In genomic region chr10:7304110-7304509, GRCh38 we compare ENCODE assay signal across 17 cellular contexts.
"Had no signal": no experiment of that assay in that cellular context is flagged by ENCODE, and none has a peak within 500 bp of the region (broad histone marks: within the 10 kb centered on the region; RNA-seq: fewer than 3 reads in every experiment).

No MANE protein-coding gene starts in this region.

- H3K36me3 ChIP-seq: brain microvascular endothelial cell, cardiac muscle cell had no signal

- H3K27me3 ChIP-seq: brain microvascular endothelial cell, cardiac muscle cell had no signal

- H3K4me3 Mint-ChIP-seq: activated CD4-positive, alpha-beta memory T cell treated with anti-CD3 and anti-CD28 coated beads, Interleukin-2, amount 10 ng/mL, durations not matched to agents 7 days and 5 days; activated CD4-positive, alpha-beta T cell treated with anti-CD3 and anti-CD28 coated beads for 36 hours; activated T-cell treated with anti-CD3 and anti-CD28 coated beads, Interleukin-2, amount 50 U/mL, for 72 hours had no signal

- H3K27ac ChIP-seq: brain microvascular endothelial cell, cardiac muscle cell, VCaP had no signal

- ATAC-seq: activated CD4-positive, alpha-beta T cell treated with anti-CD3 and anti-CD28 coated beads for 36 hours; activated naive CD4-positive, alpha-beta T cell treated with anti-CD3 and anti-CD28 coated beads, Interleukin-2, amount 50 U/mL, for 72 hours; activated T-cell treated with anti-CD3 and anti-CD28 coated beads, Interleukin-2, amount 50 U/mL, for 72 hours had no signal

- H3K4me1 Mint-ChIP-seq: activated CD4-positive, alpha-beta memory T cell treated with anti-CD3 and anti-CD28 coated beads, Interleukin-2, amount 10 ng/mL, durations not matched to agents 7 days and 5 days had no signal

- DNase-seq: activated CD4-positive, alpha-beta memory T cell treated with anti-CD3 and anti-CD28 coated beads, Interleukin-2, amount 10 ng/mL, durations not matched to agents 7 days and 5 days; activated CD4-positive, alpha-beta T cell treated with anti-CD3 and anti-CD28 coated beads for 36 hours; activated CD4-positive, alpha-beta T cell treated with anti-CD3 and anti-CD28 coated beads, Interleukin-2, amount 50 U/mL, for 1 hour; activated T-cell treated with anti-CD3 and anti-CD28 coated beads, Interleukin-2, amount 50 U/mL, for 72 hours; brain microvascular endothelial cell; Kasumi-1; NCI-H1105 treated with DMSO at 0.1 percent for 48 hours; NCI-H1436 treated with DMSO at 0.1 percent for 48 hours; NCI-H187; NCI-H2081; NCI-H510A treated with DMSO at 0.1 percent for 48 hours; NCI-H69; NK-92 treated with Interleukin-12 subunit alpha and Interleukin-12 subunit beta, amount 100 ng/mL, for 24 hours; SIG-M5 had no signal

- H3K27me3 Mint-ChIP-seq: activated CD4-positive, alpha-beta memory T cell treated with anti-CD3 and anti-CD28 coated beads, Interleukin-2, amount 10 ng/mL, durations not matched to agents 7 days and 5 days; activated CD4-positive, alpha-beta T cell treated with anti-CD3 and anti-CD28 coated beads for 36 hours had no signal

- H3K27ac Mint-ChIP-seq: activated CD4-positive, alpha-beta memory T cell treated with anti-CD3 and anti-CD28 coated beads, Interleukin-2, amount 10 ng/mL, durations not matched to agents 7 days and 5 days; activated CD4-positive, alpha-beta T cell treated with anti-CD3 and anti-CD28 coated beads for 36 hours; activated T-cell treated with anti-CD3 and anti-CD28 coated beads, Interleukin-2, amount 50 U/mL, for 72 hours had no signal

- H3K9me3 Mint-ChIP-seq: activated T-cell treated with anti-CD3 and anti-CD28 coated beads, Interleukin-2, amount 50 U/mL, for 72 hours had no signal

- H3K4me3 ChIP-seq: cardiac muscle cell had no signal
